ENCODE assay signal across 8 cellular contexts in genomic region chr19:5622465-5623396, GRCh38. TPM values are rescaled to one million over a fixed set of nuclear protein-coding genes. Genes with fewer than 3 reads are reported as not detected.
DNase-seq lines count a peak whose midpoint lies in the region; ATAC-seq and TF ChIP-seq lines count a peak whose summit lies in the region.

SAFB (plus strand) TSS chr19:5623083; CDS start chr19:5623206, 123 bp downstream.
SAFB2 (minus strand) TSS chr19:5622776; CDS start chr19:5622715, 61 bp downstream.

- H3K9me3 Mint-ChIP-seq in CD14-positive monocyte, result peaks cover 0 to 7% (median 0%) of the 10 kb centered on the region in 7 donors

- peak within 1 kb of the TSS; percentile 98 to 99 (median 99) for H3K27ac Mint-ChIP-seq in CD14-positive monocyte

- peak within 1 kb of the TSS; percentile 91 to 96 for H3K27ac ChIP-seq in left lung

- TF ChIP-seq CTCF in CD14-positive monocyte (IDR thresholded peaks at IDR 0.05) (no peak), left lung (IDR thresholded peaks at IDR 0.05) (peak in 1 of 2 donors; percentile 5)

- H3K4me1 Mint-ChIP-seq in CD14-positive monocyte, result peaks cover 58% of the 10 kb centered on the region

- H3K4me3 Mint-ChIP-seq in CD14-positive monocyte, result peak within 1 kb of the TSS; percentile 99

- intact Hi-C loops in CD14-positive monocyte (cut with micrococcal nuclease), result loop anchor here (2.0 kb wide), 3 partner anchors 58 to 168 kb away; partner anchors contain the start of genes CATSPERD (in 1 of the 2), DUS3L (in 1 of the 2), HSD11B1L (in 1 of the 2) and LONP1 (in 1 of the 2)
- intact Hi-C loops in left lung (cut with DNase I), result no loop called here

- H3K36me3 ChIP-seq in left lung, result peaks cover 0 to 59% of the 10 kb centered on the region in 2 donors

- H3K27me3 ChIP-seq in left lung, result no peaks in the 10 kb centered on the region

- peak within 1 kb of the TSS; percentile 98 to 99 for H3K4me3 ChIP-seq in left lung

- DNase-seq in CD14-positive monocyte (ENCODE audit: low spot score) (peak; percentile 99), NCI-H82 (lab: John Stamatoyannopoulos, UW) (peak; percentile 99), dermis blood vessel endothelial cell (peak; percentile 100), left lung (peak; percentile 100)
- DNase-seq in activated CD4-positive, alpha-beta T cell treated with anti-CD3 and anti-CD28 coated beads, Interleukin-2, amount 50 U/mL, for 48 hours, result peak; percentile 99
- DNase-seq in stimulated activated CD4-positive, alpha-beta T cell treated with anti-CD3 and anti-CD28 coated beads, Interleukin-2, amount 100 ng/mL, for 48 hours, result peak; percentile 98

- peaks cover 54 to 58% of the 10 kb centered on the region in 2 donors for H3K36me3 Mint-ChIP-seq in CD14-positive monocyte

- peaks cover 42 to 80% of the 10 kb centered on the region in 2 donors for H3K4me1 ChIP-seq in left lung

- ATAC-seq in GM19397 (IDR thresholded peaks at IDR 0.05; ENCODE audit: unreplicated experiment) (peak; percentile 76), HG03571 (IDR thresholded peaks at IDR 0.05; ENCODE audit: unreplicated experiment) (peak; percentile 67), left lung (peak; percentile 94)

- no peaks in the 10 kb centered on the region for H3K27me3 Mint-ChIP-seq in CD14-positive monocyte (ENCODE audit: low read depth in 3 of 3)

- H3K9me3 ChIP-seq in left lung, result no peaks in the 10 kb centered on the region

RNA-seq across cellular contexts. Expression of gene SAFB, which starts in this region (rescaled TPM):
- polyA plus RNA-seq in CD14-positive monocyte, result 10 to 100 TPM; 12.2 to 23.1 TPM
- total RNA-seq in dermis blood vessel endothelial cell, result 56.0 and 60.1 TPM in 2 replicates
- total RNA-seq in left lung, result 10 to 100 TPM; 63.7 to 92.2 TPM

RNA-seq across cellular contexts. Expression of gene SAFB2, which starts in this region (rescaled TPM):
- polyA plus RNA-seq in CD14-positive monocyte, result 10 to 100 TPM in 1 of 2 donors, 1 to 10 TPM in 1; 7.5 to 14.7 TPM
- total RNA-seq in dermis blood vessel endothelial cell, result 33.4 and 47.5 TPM in 2 replicates
- 10 to 100 TPM; 62.0 to 75.9 TPM for total RNA-seq in left lung

Comparison
In these comparisons a context has a peak if more than half of its experiments do, and no peak if none do; other contexts are left out.
1. Peak in every context shown above with its lines: DNase-seq, ATAC-seq, H3K4me3 ChIP-seq and H3K27ac ChIP-seq.
2. intact Hi-C loops: an anchor here in CD14-positive monocyte (2.0 kb wide); none called in left lung.